ENCODE assay signal across 8 cellular contexts in genomic region chr10:70508912-70509366, GRCh38. TPM values are rescaled to one million over a fixed set of nuclear protein-coding genes. Genes with fewer than 3 reads are reported as not detected.
DNase-seq lines count a peak whose midpoint lies in the region; ATAC-seq, FAIRE-seq and TF ChIP-seq lines count a peak whose summit lies in the region.
"Had no signal": no experiment of that assay in that cellular context is flagged by ENCODE, and none has a peak within 500 bp of the region (broad histone marks: within the 10 kb centered on the region; RNA-seq: fewer than 3 reads in every experiment).

No MANE protein-coding gene starts in this region.

- no peaks in the 10 kb centered on the region for H3K27me3 ChIP-seq in adrenal gland

- FAIRE-seq in kidney (lab: Jason Lieb, UNC) = no peak

- no peak overlapping the region for H3K9ac ChIP-seq in kidney (ENCODE audit: low read length in 2 of 2)

- TF ChIP-seq POLR2A in adrenal gland (IDR thresholded peaks at IDR 0.05) = no peak

- ATAC-seq in HG03354 (IDR thresholded peaks at IDR 0.05; ENCODE audit: poor library complexity, severe bottlenecking, unreplicated experiment) (peak; percentile 51), left colon (peak; percentile 93), HG03045 (IDR thresholded peaks at IDR 0.05; ENCODE audit: unreplicated experiment) (no peak), GM21717 (IDR thresholded peaks at IDR 0.05; ENCODE audit: unreplicated experiment) (no peak)

- peak in 6 of 7 donors; percentile 36 to 75 (median 48) for DNase-seq in adrenal gland
- peak; percentile 45 to 54 for DNase-seq in left colon
- DNase-seq in substantia nigra (lab: John Stamatoyannopoulos, UW) = peak in 27 of 49 donors; percentile 18 to 66 (median 37)
- no peak for DNase-seq in kidney
- DNase-seq: stimulated activated CD4-positive, alpha-beta T cell treated with anti-CD3 and anti-CD28 coated beads, Interleukin-4, amount 100 ng/mL, for 4 hours had no signal

- WGBS in adrenal gland, 4 donors = 24 to 49% (median 46%) methylated on average over 9 to 12 of the region's 12 CpGs

- intact Hi-C loops in adrenal gland (cut with DNase I) = no loop called here
- intact Hi-C loops in left colon (cut with DNase I, micrococcal nuclease) = no loop called here
- intact Hi-C loops in kidney (cut with DNase I) = no loop called here

- TF ChIP-seq CTCF in adrenal gland (IDR thresholded peaks at IDR 0.05) (no peak), kidney (IDR thresholded peaks at IDR 0.05; ENCODE audit: borderline replicate concordance, extremely low read depth, insufficient read depth) (no peak)

- H3K9me3 ChIP-seq in adrenal gland (replicated peaks in 1 of 3) (no peaks in the 10 kb centered on the region), kidney (ENCODE audit: control insufficient read depth in 1 of 2, low read length in 2 of 2) (no peaks in the 10 kb centered on the region)

- H3K27ac ChIP-seq in adrenal gland = peak overlapping the region in 3 of 5 donors; percentile 38 to 82 (median 49)
- peak overlapping the region; percentile 72 for H3K27ac ChIP-seq in substantia nigra (ENCODE audit: low read depth, low read length, poor library complexity, severe bottlenecking)
- H3K27ac ChIP-seq in kidney (ENCODE audit: low read depth in 2 of 2, low read length in 2 of 2) = no peak overlapping the region

- H3K4me1 ChIP-seq in adrenal gland (replicated peaks in 1 of 2) (peaks cover 17 to 43% of the 10 kb centered on the region in 2 donors), kidney (ENCODE audit: control insufficient read depth in 1 of 2, insufficient read depth in 1 of 2, low read depth in 1 of 2, low read length in 2 of 2) (peaks cover 5 to 29% of the 10 kb centered on the region in 2 donors)

- H3K36me3 ChIP-seq in adrenal gland (replicated peaks in 1 of 2) (no peaks in the 10 kb centered on the region), kidney (ENCODE audit: control insufficient read depth in 1 of 2, insufficient read depth in 2 of 2, low read length in 2 of 2) (no peaks in the 10 kb centered on the region)

- H3K4me3 ChIP-seq in adrenal gland = no peak overlapping the region
- no peak overlapping the region for H3K4me3 ChIP-seq in kidney (ENCODE audit: low read length in 2 of 2)

RNA-seq across cellular contexts. Expression of gene PALD1, which starts 30.4 kb away (rescaled TPM):
- 10 to 100 TPM in 4 of 8 donors, 1 to 10 TPM in 4; 4.5 to 16.2 (median 9.3) TPM for total RNA-seq in adrenal gland
- polyA plus RNA-seq in adrenal gland = 1 to 10 TPM; 2.0 to 7.6 (median 5.5) TPM
- 1 to 10 TPM; 1.3 to 3.9 TPM for total RNA-seq in left colon
- 14.4 TPM for total RNA-seq in kidney
- 3.0 TPM for polyA plus RNA-seq in kidney (ENCODE audit: insufficient read depth, low read depth, low replicate concordance)

Comparison
In these comparisons a context has a peak if more than half of its experiments do, and no peak if none do; other contexts are left out.
1. ATAC-seq: peak in HG03354 (single experiment) and left colon (single experiment); none in HG03045 (single experiment) and GM21717 (single experiment).
2. H3K27ac ChIP-seq: peak in adrenal gland (3 of 5) and substantia nigra (single experiment); none in kidney (0 of 2).